ENCODE assay signal across 8 cellular contexts in genomic region chr3:354433-354832, GRCh38.
A peak's percentile ranks its signal among the peaks of the same experiment; 100 is the strongest.
DNase-seq lines count a peak whose midpoint lies in the region; ATAC-seq and TF ChIP-seq lines count a peak whose summit lies in the region.

No MANE protein-coding gene starts in this region.

- H3K27ac ChIP-seq in lung (ENCODE audit: low read depth in 1 of 2, low read length in 1 of 2): no peak overlapping the region

- WGBS in lung, 2 donors: 31 to 32% methylated on average over 3 of the region's 3 CpGs

- H3K4me3 ChIP-seq in NT2/D1 (ENCODE audit: insufficient read length, low read depth) (no peak overlapping the region), lung (no peak overlapping the region)

- H3K4me1 ChIP-seq in NT2/D1 (ENCODE audit: insufficient read depth, insufficient read length): no peaks in the 10 kb centered on the region
- no peaks in the 10 kb centered on the region for H3K4me1 ChIP-seq in lung (ENCODE audit: control insufficient read depth in 2 of 2, insufficient read depth in 2 of 2, low read length in 2 of 2)

- no peaks in the 10 kb centered on the region for H3K9me3 ChIP-seq in NT2/D1 (ENCODE audit: insufficient read depth, low read length)
- H3K9me3 ChIP-seq in lung (ENCODE audit: control insufficient read depth in 2 of 2, insufficient read depth in 1 of 2, low read length in 1 of 2): no peaks in the 10 kb centered on the region

- TF ChIP-seq CTCF in lung (IDR thresholded peaks at IDR 0.05; ENCODE audit: control extremely low read depth, extremely low read depth): peak; percentile 43

- DNase-seq in activated CD4-positive, alpha-beta T cell treated with anti-CD3 and anti-CD28 coated beads for 48 hours: peak; percentile 35
- no peak for DNase-seq in activated CD4-positive, alpha-beta T cell treated with anti-CD3 and anti-CD28 coated beads, Interleukin-2, amount 50 U/mL, for 4 hours
- DNase-seq in NT2/D1 (ENCODE audit: low read depth, low spot score): peak; percentile 40
- DNase-seq in cerebellar cortex (ENCODE audit: low spot score): peak; percentile 75
- DNase-seq in lung (ENCODE audit: low spot score): peak; percentile 31
- DNase-seq in AG08396 (ENCODE audit: low spot score): no peak

- H3K36me3 ChIP-seq in NT2/D1 (ENCODE audit: insufficient read depth, insufficient read length, low read length): no peaks in the 10 kb centered on the region
- H3K36me3 ChIP-seq in lung (ENCODE audit: control insufficient read depth in 2 of 2, insufficient read depth in 2 of 2, low read length in 2 of 2): no peaks in the 10 kb centered on the region

- ATAC-seq in GM21360 (IDR thresholded peaks at IDR 0.05; ENCODE audit: unreplicated experiment) (peak; percentile 77), HG03565 (IDR thresholded peaks at IDR 0.05; ENCODE audit: unreplicated experiment) (peak; percentile 80), lung (ENCODE audit: insufficient read depth, low FRiP score) (peak; percentile 22)

- no peaks in the 10 kb centered on the region for H3K27me3 ChIP-seq in NT2/D1 (ENCODE audit: insufficient read depth, insufficient read length)
- no peaks in the 10 kb centered on the region for H3K27me3 ChIP-seq in lung (ENCODE audit: control insufficient read depth, insufficient read depth)

- H3K9ac ChIP-seq in NT2/D1 (ENCODE audit: insufficient read length, low read depth): no peak overlapping the region

Comparison
In these comparisons a context has a peak if more than half of its experiments do, and no peak if none do; other contexts are left out.
1. DNase-seq: peak in activated CD4-positive, alpha-beta T cell treated with anti-CD3 and anti-CD28 coated beads for 48 hours (single experiment), NT2/D1 (single experiment), cerebellar cortex (single experiment) and lung (single experiment); none in activated CD4-positive, alpha-beta T cell treated with anti-CD3 and anti-CD28 coated beads, Interleukin-2, amount 50 U/mL, for 4 hours (0 of 2) and AG08396 (single experiment).
2. ATAC-seq: peak in every context shown above with its lines; median percentile 80 in HG03565; 77 in GM21360; 22 in lung.